In the genomic region with DNA sequence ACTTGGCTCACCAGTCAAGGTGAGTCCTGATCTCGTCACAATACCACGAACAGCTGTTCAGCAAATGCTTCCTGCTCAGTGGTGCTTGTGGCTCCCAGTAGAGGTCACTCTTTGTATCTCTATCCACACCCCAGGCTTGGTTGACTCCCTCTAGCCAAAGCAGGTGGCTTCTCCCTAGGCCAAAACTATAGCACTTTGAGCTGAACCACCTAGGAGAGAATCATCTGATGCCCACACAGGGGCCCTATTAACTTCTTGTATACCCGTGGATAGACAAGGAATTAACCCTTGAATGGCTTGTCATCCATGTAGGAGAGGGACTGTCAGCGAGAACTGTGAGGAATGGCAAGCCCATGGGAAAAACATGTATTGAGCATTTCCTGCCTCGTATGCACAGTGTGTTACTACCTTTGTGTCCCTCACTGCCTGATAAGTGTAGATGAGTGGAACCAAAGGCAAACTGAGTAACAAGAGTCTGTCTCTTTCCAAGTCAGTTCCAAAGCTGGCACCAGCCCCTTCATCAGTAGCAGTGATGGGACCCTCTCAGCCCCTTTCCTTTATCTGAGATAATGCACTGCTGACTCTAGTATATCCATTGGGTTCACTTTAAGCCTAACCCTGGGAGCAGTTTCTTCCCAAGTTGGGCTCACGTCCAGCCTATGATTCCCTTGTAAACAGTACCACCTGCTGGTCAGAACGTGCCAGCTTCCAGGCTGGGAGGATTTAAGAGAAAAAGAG, we compare ENCODE assay signal across 8 cellular contexts. TPM values are rescaled to one million over a fixed set of nuclear protein-coding genes. Genes with fewer than 3 reads are reported as not detected.
DNase-seq lines count a peak whose midpoint lies in the region; ATAC-seq and TF ChIP-seq lines count a peak whose summit lies in the region.

No MANE protein-coding gene starts in this region.

- DNase-seq in AG10803 (ENCODE audit: low read depth) (peak; percentile 80), LHCN-M2 (ENCODE audit: low read depth) (peak; percentile 78), RPMI7951 (ENCODE audit: low read depth) (peak; percentile 80), foreskin fibroblast (peak; percentile 71 to 90), nucleus accumbens (lab: John Stamatoyannopoulos, UW) (peak in 50 of 56 donors; percentile 10 to 84 (median 58)), upper lobe of right lung (no peak)
- peak; percentile 28 for DNase-seq in activated T-helper 9 cell treated with anti-CD3 and anti-CD28 coated beads, Interleukin-2, amount 50 U/mL, for 16 hours (ENCODE audit: low read depth)

- H3K4me3 ChIP-seq in AG10803 (ENCODE audit: low read length) (no peak overlapping the region), foreskin fibroblast (ENCODE audit: low read depth in 1 of 2, low read length in 2 of 2) (no peak overlapping the region), upper lobe of right lung (no peak overlapping the region)

- no peak overlapping the region for H3K27ac ChIP-seq in upper lobe of right lung

- H3K9me3 ChIP-seq in upper lobe of right lung, result no peaks in the 10 kb centered on the region

- intact Hi-C loops in upper lobe of right lung (cut with DNase I), result loop anchor here (5.0 to 10.0 kb wide), 2 partner anchors 135 to 207 kb away; no protein-coding TSS in a partner anchor

- no peaks in the 10 kb centered on the region for H3K27me3 ChIP-seq in upper lobe of right lung

- TF ChIP-seq CTCF in AG10803 (conservative IDR thresholded peaks at IDR 0.05; ENCODE audit: low read length) (peak; percentile 89), foreskin fibroblast (IDR thresholded peaks at IDR 0.05; ENCODE audit: low read depth, low read length) (peak; percentile 84), upper lobe of right lung (IDR thresholded peaks at IDR 0.05) (peak; percentile 88)

- peaks cover 24% of the 10 kb centered on the region for H3K4me1 ChIP-seq in upper lobe of right lung

- ATAC-seq in GM19351 (IDR thresholded peaks at IDR 0.05; ENCODE audit: unreplicated experiment), result peak; percentile 72
- ATAC-seq in upper lobe of right lung, result peak; percentile 88

- H3K36me3 ChIP-seq in upper lobe of right lung, result peaks cover 9% of the 10 kb centered on the region

RNA-seq across cellular contexts. Expression of gene EIF2S2, which starts 42.5 kb away (rescaled TPM):
- 73.9 and 83.6 TPM in 2 replicates for total RNA-seq in LHCN-M2 (2014; rRNA removed)
- polyA plus RNA-seq in LHCN-M2 (2012), result 51.0 TPM
- total RNA-seq in RPMI7951 (2014; rRNA removed; shearing (Covaris generic)), result 146 and 159 TPM in 2 replicates
- 54.4 TPM for total RNA-seq in upper lobe of right lung
